21 cellular contexts compared by ENCODE assay signal in the genomic region with DNA sequence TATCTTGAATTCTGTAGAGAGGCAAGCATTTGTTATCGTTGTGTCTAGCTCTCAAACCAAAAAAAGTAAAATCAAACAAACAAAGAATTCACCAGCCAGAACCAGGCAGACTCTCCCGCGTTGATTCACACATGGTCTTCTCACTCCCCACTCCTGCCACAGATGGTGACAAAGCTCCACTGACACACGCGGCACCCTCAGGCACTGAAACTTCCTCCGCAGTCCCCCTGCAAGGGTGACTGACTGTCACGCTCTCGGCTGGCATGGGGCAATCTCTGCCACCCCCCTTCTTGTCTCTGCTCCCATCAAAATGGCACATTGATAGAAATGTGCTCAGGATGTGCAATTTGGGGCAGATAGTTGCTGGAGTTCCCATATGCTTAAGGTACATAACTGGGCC.
"Had no signal": no experiment of that assay in that cellular context is flagged by ENCODE, and none has a peak within 500 bp of the region (broad histone marks: within the 10 kb centered on the region; RNA-seq: fewer than 3 reads in every experiment).

No MANE protein-coding gene starts in this region.

- H3K9me3 ChIP-seq: ascending aorta, esophagus squamous epithelium, lower lobe of right lung, mucosa of descending colon, suprapubic skin, tibial artery, upper lobe of right lung had no signal

- DNase-seq: activated CD4-positive, alpha-beta memory T cell treated with anti-CD3 and anti-CD28 coated beads for 36 hours; activated CD4-positive, alpha-beta T cell treated with anti-CD3 and anti-CD28 coated beads for 48 hours; activated CD8-positive, alpha-beta memory T cell treated with anti-CD3 and anti-CD28 coated beads, Interleukin-2, amount 50 U/mL, for 4 hours; activated gamma-delta T cell; activated naive CD4-positive, alpha-beta T cell treated with anti-CD3 and anti-CD28 coated beads, Interleukin-2, amount 10 ng/mL, durations not matched to agents 7 days and 5 days; activated naive CD8-positive, alpha-beta T cell treated with anti-CD3 and anti-CD28 coated beads, Interleukin-2, amount 10 ng/mL, durations not matched to agents 7 days and 5 days; activated T-cell treated with anti-CD3 and anti-CD28 coated beads, Interleukin-2, amount 50 U/mL, for 1 hour; esophagus squamous epithelium; foreskin melanocyte; lower lobe of right lung; mucosa of descending colon; stimulated activated CD4-positive, alpha-beta T cell treated with anti-CD3 and anti-CD28 coated beads, Interleukin-15, amount 100 ng/mL, for 24 hours; stimulated activated naive CD4-positive, alpha-beta T cell; tibial artery; upper lobe of right lung had no signal

- H3K4me1 ChIP-seq: ascending aorta, esophagus squamous epithelium, lower lobe of right lung, suprapubic skin, tibial artery, upper lobe of right lung had no signal

- H3K27me3 ChIP-seq: ascending aorta, brain microvascular endothelial cell, esophagus squamous epithelium, suprapubic skin, tibial artery, upper lobe of right lung had no signal

- H3K36me3 ChIP-seq: ascending aorta, brain microvascular endothelial cell, esophagus squamous epithelium, lower lobe of right lung, suprapubic skin, tibial artery, upper lobe of right lung had no signal

- H3K4me3 ChIP-seq: ascending aorta, esophagus squamous epithelium, lower lobe of right lung, mucosa of descending colon, suprapubic skin, tibial artery, upper lobe of right lung had no signal

- ATAC-seq: lower lobe of right lung; mucosa of descending colon; natural killer cell treated with Interleukin-12 subunit alpha and Interleukin-12 subunit beta and Interleukin-15 and Interleukin-18, amount 100 ng/mL, for 72 hours; upper lobe of right lung had no signal

- H3K27ac ChIP-seq: ascending aorta, brain microvascular endothelial cell, epithelial cell of prostate, esophagus squamous epithelium, lower lobe of right lung, suprapubic skin, tibial artery, upper lobe of right lung, VCaP had no signal
